19 cellular contexts compared by ENCODE assay signal in genomic region chr16:90041896-90042473, GRCh38. TPM values are rescaled to one million over a fixed set of nuclear protein-coding genes. Genes with fewer than 3 reads are reported as not detected.
DNase-seq lines count a peak whose midpoint lies in the region; ATAC-seq and TF ChIP-seq lines count a peak whose summit lies in the region.
"Had no signal": no experiment of that assay in that cellular context is flagged by ENCODE, and none has a peak within 500 bp of the region (broad histone marks: within the 10 kb centered on the region; RNA-seq: fewer than 3 reads in every experiment).

No MANE protein-coding gene starts in this region.

- no peak overlapping the region for H3K4me3 ChIP-seq in H7 (ENCODE audit: insufficient read depth, low read depth, low read length)
- H3K4me3 ChIP-seq: BLaER1 treated with 17β-estradiol and CSF1 and Interleukin-3, amounts not matched to agents 10 nM and 100 nM had no signal

- intact Hi-C loops in posterior vena cava (cut with DNase I) = no loop called here

- H3K27me3 ChIP-seq in H7 (ENCODE audit: control insufficient read depth, insufficient read depth, low read length) = no peaks in the 10 kb centered on the region
- H3K27me3 ChIP-seq: BLaER1 treated with 17β-estradiol and CSF1 and Interleukin-3, amounts not matched to agents 10 nM and 100 nM had no signal

- peaks cover 6% of the 10 kb centered on the region for H3K36me3 ChIP-seq in H7 (replicated peaks; ENCODE audit: control insufficient read depth, insufficient read depth, low read length)

- peak; percentile 14 for DNase-seq in GM13977 (ENCODE audit: low spot score)
- peak; percentile 26 for DNase-seq in H7
- peak; percentile 69 for DNase-seq in posterior vena cava (ENCODE audit: low spot score)
- DNase-seq in stimulated activated CD4-positive, alpha-beta T cell treated with anti-CD3 and anti-CD28 coated beads, Interleukin-4, amount 100 ng/mL, for 4 hours = no peak
- DNase-seq in dedifferentiated amniotic fluid mesenchymal stem cell (ENCODE audit: extremely low spot score) = no peak
- DNase-seq in SW 1271 (lab: John Stamatoyannopoulos, UW) = no peak
- DNase-seq: 8988T; ACHN; AML-193; Caco-2; Calu3; CD4-positive, alpha-beta T cell; CD8-positive, alpha-beta T cell; DMS79 treated with DMSO at 0.1 percent for 48 hours; GF-D8 had no signal

- in situ Hi-C loops in GM13977 (cut with MboI; ENCODE audit: low pct_unique_long_range_greater_than_20kb, low sequenced_read_pairs, unreplicated experiment) = no loop called here

- no peak for TF ChIP-seq CTCF in GM13977 (IDR thresholded peaks at IDR 0.05; ENCODE audit: extremely low read depth, insufficient read depth, missing control alignments)

- ATAC-seq in HG03135 (IDR thresholded peaks at IDR 0.05; ENCODE audit: unreplicated experiment) = no peak
- ATAC-seq: CD8-positive, alpha-beta T cell had no signal

RNA-seq across cellular contexts. Expression of gene DBNDD1, which starts 22.7 kb away (rescaled TPM):
- 59.7 and 71.4 TPM in 2 replicates for total RNA-seq in H7 (2014; rRNA removed; shearing (Covaris generic))
- 1 to 10 TPM in 1 of 2 donors, under 1 TPM in 1; 0.88 to 2.7 TPM for total RNA-seq in posterior vena cava

RNA-seq across cellular contexts. Expression of gene PRDM7, which starts 35.1 kb away (rescaled TPM):
- not detected in 2 replicates for total RNA-seq in H7 (2014; rRNA removed; shearing (Covaris generic))
- not detected for total RNA-seq in posterior vena cava
- total RNA-seq: A673; B cell; Caco-2; Calu3; CD4-positive, alpha-beta T cell; CD8-positive, alpha-beta T cell had no signal

Comparison
In these comparisons a context has a peak if more than half of its experiments do, and no peak if none do; other contexts are left out.
1. DNase-seq: peak in GM13977 (single experiment), H7 (single experiment) and posterior vena cava (single experiment); none in stimulated activated CD4-positive, alpha-beta T cell treated with anti-CD3 and anti-CD28 coated beads, Interleukin-4, amount 100 ng/mL, for 4 hours (0 of 2), dedifferentiated amniotic fluid mesenchymal stem cell (single experiment) and SW 1271 (0 of 2).
2. RNA of gene DBNDD1, which starts 22.7 kb away (total RNA-seq): 59.7 to 71.4 TPM in H7; 0.88 to 2.7 TPM in posterior vena cava; every median in the first group is over 10 times any median in the second.